Comparison of ENCODE assay signal across 1 cellular context in genomic region chr14:24984846-24985589, GRCh38.
A peak's percentile ranks its signal among the peaks of the same experiment; 100 is the strongest.
TF ChIP-seq lines count a peak whose summit lies in the region.

No MANE protein-coding gene starts in this region.

TF ChIP-seq in K562, 482 proteins besides CTCF, POLR2A, EP300 and RAD21 (continued from another document and continues in another):
- TF ChIP-seq HDAC2 (IDR thresholded peaks at IDR 0.05): peak; percentile 61; the same call in 1 of the 2 replicates
- TF ChIP-seq, protein P1, sequence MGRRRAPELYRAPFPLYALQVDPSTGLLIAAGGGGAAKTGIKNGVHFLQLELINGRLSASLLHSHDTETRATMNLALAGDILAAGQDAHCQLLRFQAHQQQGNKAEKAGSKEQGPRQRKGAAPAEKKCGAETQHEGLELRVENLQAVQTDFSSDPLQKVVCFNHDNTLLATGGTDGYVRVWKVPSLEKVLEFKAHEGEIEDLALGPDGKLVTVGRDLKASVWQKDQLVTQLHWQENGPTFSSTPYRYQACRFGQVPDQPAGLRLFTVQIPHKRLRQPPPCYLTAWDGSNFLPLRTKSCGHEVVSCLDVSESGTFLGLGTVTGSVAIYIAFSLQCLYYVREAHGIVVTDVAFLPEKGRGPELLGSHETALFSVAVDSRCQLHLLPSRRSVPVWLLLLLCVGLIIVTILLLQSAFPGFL (CRISPR knock-in tag; IDR thresholded peaks at IDR 0.05): no peak
- no peak for TF ChIP-seq ESRRB (CRISPR knock-in tag; IDR thresholded peaks at IDR 0.05; ENCODE audit: borderline replicate concordance)
- TF ChIP-seq MCM2 (IDR thresholded peaks at IDR 0.05; ENCODE audit: low read depth): no peak
- TF ChIP-seq, protein P2, sequence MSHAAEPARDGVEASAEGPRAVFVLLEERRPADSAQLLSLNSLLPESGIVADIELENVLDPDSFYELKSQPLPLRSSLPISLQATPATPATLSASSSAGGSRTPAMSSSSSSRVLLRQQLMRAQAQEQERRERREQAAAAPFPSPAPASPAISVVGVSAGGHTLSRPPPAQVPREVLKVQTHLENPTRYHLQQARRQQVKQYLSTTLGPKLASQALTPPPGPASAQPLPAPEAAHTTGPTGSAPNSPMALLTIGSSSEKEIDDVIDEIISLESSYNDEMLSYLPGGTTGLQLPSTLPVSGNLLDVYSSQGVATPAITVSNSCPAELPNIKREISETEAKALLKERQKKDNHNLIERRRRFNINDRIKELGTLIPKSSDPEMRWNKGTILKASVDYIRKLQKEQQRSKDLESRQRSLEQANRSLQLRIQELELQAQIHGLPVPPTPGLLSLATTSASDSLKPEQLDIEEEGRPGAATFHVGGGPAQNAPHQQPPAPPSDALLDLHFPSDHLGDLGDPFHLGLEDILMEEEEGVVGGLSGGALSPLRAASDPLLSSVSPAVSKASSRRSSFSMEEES (CRISPR knock-in tag; IDR thresholded peaks at IDR 0.05): no peak
- no peak for TF ChIP-seq RBM34 (IDR thresholded peaks at IDR 0.05; ENCODE audit: borderline replicate concordance, insufficient read depth, low read length)
- TF ChIP-seq SPI1 (IDR thresholded peaks at IDR 0.05; ENCODE audit: borderline replicate concordance, low read depth, low read length): 0 out of 2 replicates have a peak, but pooled peaks have one; percentile 9
- no peak for TF ChIP-seq CHD1 (IDR thresholded peaks at IDR 0.05; ENCODE audit: low read length)
- peak; percentile 92 for TF ChIP-seq SOX6 (IDR thresholded peaks at IDR 0.05)
- no peak for TF ChIP-seq ZNF707 (CRISPR knock-in tag; conservative IDR thresholded peaks at IDR 0.05)
- peak; percentile 91; the same call in 1 of the 2 replicates for TF ChIP-seq SMARCE1 (IDR thresholded peaks at IDR 0.05)
- TF ChIP-seq ZEB2 (IDR thresholded peaks at IDR 0.05): peak; percentile 82
- TF ChIP-seq SRF (CRISPR knock-in tag; IDR thresholded peaks at IDR 0.05): peak in 1 of 2 experiments; percentile 64; a peak in 1 of 4 replicates
- TF ChIP-seq, protein P3, sequence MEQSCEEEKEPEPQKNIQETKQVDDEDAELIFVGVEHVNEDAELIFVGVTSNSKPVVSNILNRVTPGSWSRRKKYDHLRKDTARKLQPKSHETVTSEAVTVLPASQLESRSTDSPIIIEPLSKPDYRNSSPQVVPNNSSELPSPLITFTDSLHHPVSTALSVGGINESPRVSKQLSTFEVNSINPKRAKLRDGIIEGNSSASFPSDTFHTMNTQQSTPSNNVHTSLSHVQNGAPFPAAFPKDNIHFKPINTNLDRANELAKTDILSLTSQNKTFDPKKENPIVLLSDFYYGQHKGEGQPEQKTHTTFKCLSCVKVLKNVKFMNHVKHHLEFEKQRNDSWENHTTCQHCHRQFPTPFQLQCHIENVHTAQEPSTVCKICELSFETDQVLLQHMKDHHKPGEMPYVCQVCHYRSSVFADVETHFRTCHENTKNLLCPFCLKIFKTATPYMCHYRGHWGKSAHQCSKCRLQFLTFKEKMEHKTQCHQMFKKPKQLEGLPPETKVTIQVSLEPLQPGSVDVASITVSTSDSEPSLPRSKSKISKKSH (CRISPR knock-in tag; IDR thresholded peaks at IDR 0.05): no peak
- 0 out of 2 replicates have a peak, but pooled peaks have one; percentile 27 for TF ChIP-seq ZNF584 (CRISPR knock-in tag; IDR thresholded peaks at IDR 0.05; ENCODE audit: low read depth)
- TF ChIP-seq MECOM (CRISPR knock-in tag; IDR thresholded peaks at IDR 0.05): no peak
- 0 out of 4 replicates have a peak, but pooled peaks have one; percentile 6 to 46 for TF ChIP-seq MAZ (CRISPR knock-in tag; conservative IDR thresholded peaks at IDR 0.05 in 1 of 2, IDR thresholded peaks at IDR 0.05 in 1 of 2)
- TF ChIP-seq RCOR1 (IDR thresholded peaks at IDR 0.05; ENCODE audit: borderline replicate concordance in 1 of 2, low read depth in 2 of 2, low read length in 2 of 2): peak in 1 of 2 experiments; percentile 86; a peak in 2 of 4 replicates
- peak; percentile 63 for TF ChIP-seq JUND (IDR thresholded peaks at IDR 0.05; ENCODE audit: borderline replicate concordance, low read depth, low read length)
- peak; percentile 50; the same call in 2 of the 3 replicates for TF ChIP-seq JUND (tag; IDR thresholded peaks at IDR 0.05; ENCODE audit: borderline replicate concordance, low read depth, low read length)
- TF ChIP-seq MYNN (IDR thresholded peaks at IDR 0.05): peak; percentile 56; the same call in 1 of the 2 replicates
- TF ChIP-seq MYNN (CRISPR knock-in tag; IDR thresholded peaks at IDR 0.05): no peak
- TF ChIP-seq MEIS2 (IDR thresholded peaks at IDR 0.05; ENCODE audit: partially characterized antibody): peak; percentile 20
- TF ChIP-seq, protein P4, sequence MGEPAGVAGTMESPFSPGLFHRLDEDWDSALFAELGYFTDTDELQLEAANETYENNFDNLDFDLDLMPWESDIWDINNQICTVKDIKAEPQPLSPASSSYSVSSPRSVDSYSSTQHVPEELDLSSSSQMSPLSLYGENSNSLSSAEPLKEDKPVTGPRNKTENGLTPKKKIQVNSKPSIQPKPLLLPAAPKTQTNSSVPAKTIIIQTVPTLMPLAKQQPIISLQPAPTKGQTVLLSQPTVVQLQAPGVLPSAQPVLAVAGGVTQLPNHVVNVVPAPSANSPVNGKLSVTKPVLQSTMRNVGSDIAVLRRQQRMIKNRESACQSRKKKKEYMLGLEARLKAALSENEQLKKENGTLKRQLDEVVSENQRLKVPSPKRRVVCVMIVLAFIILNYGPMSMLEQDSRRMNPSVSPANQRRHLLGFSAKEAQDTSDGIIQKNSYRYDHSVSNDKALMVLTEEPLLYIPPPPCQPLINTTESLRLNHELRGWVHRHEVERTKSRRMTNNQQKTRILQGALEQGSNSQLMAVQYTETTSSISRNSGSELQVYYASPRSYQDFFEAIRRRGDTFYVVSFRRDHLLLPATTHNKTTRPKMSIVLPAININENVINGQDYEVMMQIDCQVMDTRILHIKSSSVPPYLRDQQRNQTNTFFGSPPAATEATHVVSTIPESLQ (CRISPR knock-in tag; IDR thresholded peaks at IDR 0.05): no peak
- TF ChIP-seq GABPB1 (CRISPR knock-in tag; IDR thresholded peaks at IDR 0.05): no peak
- 0 out of 2 replicates have a peak, but pooled peaks have one; percentile 42 for TF ChIP-seq SMAD3 (CRISPR knock-in tag; conservative IDR thresholded peaks at IDR 0.05)
- no peak for TF ChIP-seq ETV5 (CRISPR knock-in tag; IDR thresholded peaks at IDR 0.05; ENCODE audit: low read depth)
- TF ChIP-seq FOXJ2 (tag; IDR thresholded peaks at IDR 0.05): peak; percentile 86
- no peak for TF ChIP-seq ZNF830 (CRISPR knock-in tag; IDR thresholded peaks at IDR 0.05)
- no peak for TF ChIP-seq MNT (conservative IDR thresholded peaks at IDR 0.05)
- no peak for TF ChIP-seq TCF15 (CRISPR knock-in tag; IDR thresholded peaks at IDR 0.05)
- TF ChIP-seq EP400 (IDR thresholded peaks at IDR 0.05): no peak
- TF ChIP-seq BRD4 (IDR thresholded peaks at IDR 0.05): no peak
- TF ChIP-seq, protein P5, sequence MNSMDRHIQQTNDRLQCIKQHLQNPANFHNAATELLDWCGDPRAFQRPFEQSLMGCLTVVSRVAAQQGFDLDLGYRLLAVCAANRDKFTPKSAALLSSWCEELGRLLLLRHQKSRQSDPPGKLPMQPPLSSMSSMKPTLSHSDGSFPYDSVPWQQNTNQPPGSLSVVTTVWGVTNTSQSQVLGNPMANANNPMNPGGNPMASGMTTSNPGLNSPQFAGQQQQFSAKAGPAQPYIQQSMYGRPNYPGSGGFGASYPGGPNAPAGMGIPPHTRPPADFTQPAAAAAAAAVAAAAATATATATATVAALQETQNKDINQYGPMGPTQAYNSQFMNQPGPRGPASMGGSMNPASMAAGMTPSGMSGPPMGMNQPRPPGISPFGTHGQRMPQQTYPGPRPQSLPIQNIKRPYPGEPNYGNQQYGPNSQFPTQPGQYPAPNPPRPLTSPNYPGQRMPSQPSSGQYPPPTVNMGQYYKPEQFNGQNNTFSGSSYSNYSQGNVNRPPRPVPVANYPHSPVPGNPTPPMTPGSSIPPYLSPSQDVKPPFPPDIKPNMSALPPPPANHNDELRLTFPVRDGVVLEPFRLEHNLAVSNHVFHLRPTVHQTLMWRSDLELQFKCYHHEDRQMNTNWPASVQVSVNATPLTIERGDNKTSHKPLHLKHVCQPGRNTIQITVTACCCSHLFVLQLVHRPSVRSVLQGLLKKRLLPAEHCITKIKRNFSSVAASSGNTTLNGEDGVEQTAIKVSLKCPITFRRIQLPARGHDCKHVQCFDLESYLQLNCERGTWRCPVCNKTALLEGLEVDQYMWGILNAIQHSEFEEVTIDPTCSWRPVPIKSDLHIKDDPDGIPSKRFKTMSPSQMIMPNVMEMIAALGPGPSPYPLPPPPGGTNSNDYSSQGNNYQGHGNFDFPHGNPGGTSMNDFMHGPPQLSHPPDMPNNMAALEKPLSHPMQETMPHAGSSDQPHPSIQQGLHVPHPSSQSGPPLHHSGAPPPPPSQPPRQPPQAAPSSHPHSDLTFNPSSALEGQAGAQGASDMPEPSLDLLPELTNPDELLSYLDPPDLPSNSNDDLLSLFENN (IDR thresholded peaks at IDR 0.05; ENCODE audit: low read depth in 2 of 2, low read length in 2 of 2): peak in 1 of 2 experiments; percentile 70; a peak in 1 of 4 replicates
- TF ChIP-seq NFRKB (IDR thresholded peaks at IDR 0.05; ENCODE audit: low read depth): no peak
- TF ChIP-seq ZNF143 (CRISPR knock-in tag; IDR thresholded peaks at IDR 0.05): no peak
- TF ChIP-seq ZNF551 (CRISPR knock-in tag; IDR thresholded peaks at IDR 0.05): no peak
- TF ChIP-seq ZNF354B (CRISPR knock-in tag; IDR thresholded peaks at IDR 0.05): no peak
- TF ChIP-seq HDAC6 (IDR thresholded peaks at IDR 0.05; ENCODE audit: low read depth, low read length): no peak
- TF ChIP-seq PRMT5 (CRISPR knock-in tag; IDR thresholded peaks at IDR 0.05): no peak
- no peak for TF ChIP-seq NFATC3 (IDR thresholded peaks at IDR 0.05)
- TF ChIP-seq, protein P6, sequence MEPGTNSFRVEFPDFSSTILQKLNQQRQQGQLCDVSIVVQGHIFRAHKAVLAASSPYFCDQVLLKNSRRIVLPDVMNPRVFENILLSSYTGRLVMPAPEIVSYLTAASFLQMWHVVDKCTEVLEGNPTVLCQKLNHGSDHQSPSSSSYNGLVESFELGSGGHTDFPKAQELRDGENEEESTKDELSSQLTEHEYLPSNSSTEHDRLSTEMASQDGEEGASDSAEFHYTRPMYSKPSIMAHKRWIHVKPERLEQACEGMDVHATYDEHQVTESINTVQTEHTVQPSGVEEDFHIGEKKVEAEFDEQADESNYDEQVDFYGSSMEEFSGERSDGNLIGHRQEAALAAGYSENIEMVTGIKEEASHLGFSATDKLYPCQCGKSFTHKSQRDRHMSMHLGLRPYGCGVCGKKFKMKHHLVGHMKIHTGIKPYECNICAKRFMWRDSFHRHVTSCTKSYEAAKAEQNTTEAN (CRISPR knock-in tag; IDR thresholded peaks at IDR 0.05): no peak
- peak; percentile 68 for TF ChIP-seq MEF2D (tag; conservative IDR thresholded peaks at IDR 0.05; ENCODE audit: low read depth)
- peak; percentile 89 for TF ChIP-seq CBFA2T2 (conservative IDR thresholded peaks at IDR 0.05)
- no peak for TF ChIP-seq ZNF175 (CRISPR knock-in tag; IDR thresholded peaks at IDR 0.05; ENCODE audit: low read depth)
- TF ChIP-seq MBD2 (IDR thresholded peaks at IDR 0.05; ENCODE audit: borderline replicate concordance, low read depth): peak; percentile 43; the same call in 1 of the 2 replicates
- 0 out of 4 replicates have a peak, but pooled peaks of 1 of the 2 experiments have one; percentile 33 for TF ChIP-seq HDAC1 (IDR thresholded peaks at IDR 0.05)
- no peak for TF ChIP-seq RBM39 (optimal IDR thresholded peaks at IDR 0.05; ENCODE audit: low read depth, low read length)
- TF ChIP-seq, protein P7, sequence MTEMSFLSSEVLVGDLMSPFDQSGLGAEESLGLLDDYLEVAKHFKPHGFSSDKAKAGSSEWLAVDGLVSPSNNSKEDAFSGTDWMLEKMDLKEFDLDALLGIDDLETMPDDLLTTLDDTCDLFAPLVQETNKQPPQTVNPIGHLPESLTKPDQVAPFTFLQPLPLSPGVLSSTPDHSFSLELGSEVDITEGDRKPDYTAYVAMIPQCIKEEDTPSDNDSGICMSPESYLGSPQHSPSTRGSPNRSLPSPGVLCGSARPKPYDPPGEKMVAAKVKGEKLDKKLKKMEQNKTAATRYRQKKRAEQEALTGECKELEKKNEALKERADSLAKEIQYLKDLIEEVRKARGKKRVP (CRISPR knock-in tag; IDR thresholded peaks at IDR 0.05): 0 out of 2 replicates have a peak, but pooled peaks have one; percentile 29
- peak; percentile 71 for TF ChIP-seq ATF7 (IDR thresholded peaks at IDR 0.05)
